ENCODE assay signal across 9 cellular contexts in genomic region chr7:113134025-113134424, GRCh38. TPM values are rescaled to one million over a fixed set of nuclear protein-coding genes. Genes with fewer than 3 reads are reported as not detected.
"Had no signal": no experiment of that assay in that cellular context is flagged by ENCODE, and none has a peak within 500 bp of the region (broad histone marks: within the 10 kb centered on the region; RNA-seq: fewer than 3 reads in every experiment).

No MANE protein-coding gene starts in this region.

- ATAC-seq: GM12878 had no signal

- FAIRE-seq: G401.6, GM12878, GM12891, GM12892, GM18507, GM19239 had no signal

- H3K4me3 ChIP-seq: GM12878 had no signal

- DNase-seq: GDM1, GF-D8 had no signal

RNA-seq across cellular contexts. Expression of gene GPR85, which starts 47.4 kb away (rescaled TPM):
- total RNA-seq: G401 had no signal
